ENCODE assay signal across 25 cellular contexts in the genomic region with DNA sequence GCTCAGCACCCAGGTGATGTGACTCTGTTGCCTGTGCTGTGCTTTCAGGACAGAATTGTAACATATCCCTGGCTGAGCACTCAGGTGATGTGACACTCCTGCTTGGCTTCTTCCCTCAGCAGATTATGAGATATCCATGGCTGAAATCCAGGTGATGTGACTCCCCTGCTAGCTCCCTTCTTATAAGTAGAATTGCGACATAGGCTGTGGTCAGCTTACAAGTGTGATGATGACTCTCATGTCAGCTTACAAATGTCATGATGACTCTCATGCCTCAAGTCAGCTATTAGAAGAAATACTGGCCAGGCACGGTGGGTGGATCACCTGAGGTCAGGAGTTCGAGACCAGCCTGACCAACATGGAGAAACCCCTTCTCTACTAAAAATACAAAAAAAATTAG.
"Had no signal": no experiment of that assay in that cellular context is flagged by ENCODE, and none has a peak within 500 bp of the region (broad histone marks: within the 10 kb centered on the region; RNA-seq: fewer than 3 reads in every experiment).

No MANE protein-coding gene starts in this region.

- H3K27me3 ChIP-seq: gastrocnemius medialis, pancreas, tibial nerve had no signal

- H3K4me1 ChIP-seq: gastrocnemius medialis, pancreas, tibial nerve had no signal

- H3K4me3 ChIP-seq: gastrocnemius medialis, pancreas, skin epidermis, tibial nerve had no signal

- H3K27ac ChIP-seq: pancreas, skin epidermis, tibial nerve, VCaP had no signal

- H3K36me3 ChIP-seq: gastrocnemius medialis, pancreas, tibial nerve had no signal

- ATAC-seq: activated CD4-positive, CD25-positive, alpha-beta regulatory T cell treated with anti-CD3 and anti-CD28 coated beads, Interleukin-2, amount 50 U/mL, for 24 hours; activated T-cell treated with anti-CD3 and anti-CD28 coated beads, Interleukin-2, amount 50 U/mL, for 72 hours; esophagus mucosa; left cardiac atrium; natural killer cell treated with Interleukin-12 subunit alpha and Interleukin-12 subunit beta and Interleukin-15 and Interleukin-18, amount 100 ng/mL, for 72 hours; pancreas; right cardiac atrium; stimulated activated effector memory CD8-positive, alpha-beta T cell treated with anti-CD3 and anti-CD28 coated beads, Interleukin-12 subunit alpha, Interleukin-12 subunit beta, amount 100 ng/mL, for 72 hours; stimulated activated naive CD8-positive, alpha-beta T cell treated with anti-CD3 and anti-CD28 coated beads, Interleukin-15, amount 100 ng/mL, for 72 hours; T-helper 17 cell had no signal

- H3K9me3 ChIP-seq: gastrocnemius medialis, pancreas had no signal

- FAIRE-seq: islet of Langerhans, pancreas had no signal

- DNase-seq: activated CD4-positive, alpha-beta memory T cell treated with anti-CD3 and anti-CD28 coated beads, Interleukin-2, amount 10 ng/mL, durations not matched to agents 7 days and 5 days; activated CD4-positive, alpha-beta T cell treated with anti-CD3 and anti-CD28 coated beads, Interleukin-2, amount 10 ng/mL, durations not matched to agents 24 days and 14 days; activated effector memory CD4-positive, alpha-beta T cell treated with Interleukin-2 at 50 U/mL for 16 hours; activated naive CD4-positive, alpha-beta T cell treated with anti-CD3 and anti-CD28 coated beads for 36 hours; activated naive CD8-positive, alpha-beta T cell treated with anti-CD3 and anti-CD28 coated beads, Interleukin-2, amount 10 ng/mL, durations not matched to agents 7 days and 5 days; activated T-cell treated with anti-CD3 and anti-CD28 coated beads, Interleukin-2, amount 50 U/mL, for 72 hours; amygdala; dermis blood vessel endothelial cell; effector CD8-positive, alpha-beta T cell; hypothalamus; left cardiac atrium; pancreas; right cardiac atrium; stimulated activated CD4-positive, alpha-beta T cell treated with anti-CD3 and anti-CD28 coated beads, Interleukin-1b, Interleukin-23, amount 100 ng/mL, for 48 hours; stimulated activated naive CD8-positive, alpha-beta T cell treated with anti-CD3 and anti-CD28 coated beads, Interleukin-15, amount 100 ng/mL, for 72 hours; T-helper 17 cell had no signal
